ENCODE assay signal across 17 cellular contexts in the genomic region with DNA sequence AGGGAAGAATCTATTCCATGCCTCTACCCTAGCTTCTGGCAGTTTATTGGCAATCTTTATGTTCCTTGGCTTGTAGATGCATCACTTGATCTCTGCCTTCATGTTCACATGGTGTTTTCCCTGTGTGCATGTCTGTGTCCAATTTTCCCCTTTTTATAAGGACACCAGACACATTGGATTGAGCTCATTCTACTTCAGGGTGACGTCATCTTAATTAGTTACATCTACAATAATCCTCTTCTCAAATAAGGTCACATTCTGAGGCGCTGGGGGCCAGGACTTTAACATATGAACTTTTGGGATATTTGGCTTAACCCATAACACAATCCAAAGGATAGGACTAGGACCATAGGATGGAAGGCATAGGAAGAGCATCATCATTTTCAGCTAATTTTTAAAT.
"Had no signal": no experiment of that assay in that cellular context is flagged by ENCODE, and none has a peak within 500 bp of the region (broad histone marks: within the 10 kb centered on the region; RNA-seq: fewer than 3 reads in every experiment).

No MANE protein-coding gene starts in this region.

- H3K4me1 ChIP-seq: gastrocnemius medialis, testis, tibial nerve, upper lobe of right lung, vagina had no signal

- H3K4me3 ChIP-seq: gastrocnemius medialis, heart right ventricle, smooth muscle cell, tibial nerve, vagina had no signal

- H3K27ac Mint-ChIP-seq: naive thymus-derived CD8-positive, alpha-beta T cell; progenitor cell of endocrine pancreas; stimulated activated naive B cell treated with anti-CD40 and anti-IgM and Interleukin-4, amounts not matched to agents 10 μg/mL and 1 μg/mL and 100 μg/mL, for 72 hours; stimulated activated naive CD8-positive, alpha-beta T cell treated with anti-CD3 and anti-CD28 coated beads, Interleukin-15, amount 100 ng/mL, for 72 hours had no signal

- H3K4me1 Mint-ChIP-seq: naive thymus-derived CD8-positive, alpha-beta T cell; stimulated activated naive CD8-positive, alpha-beta T cell treated with anti-CD3 and anti-CD28 coated beads, Interleukin-15, amount 100 ng/mL, for 72 hours had no signal

- H3K4me2 ChIP-seq: smooth muscle cell had no signal

- H3K9me3 ChIP-seq: gastrocnemius medialis, testis, upper lobe of right lung, vagina had no signal

- H3K27me3 ChIP-seq: gastrocnemius medialis, heart right ventricle, testis, tibial nerve, upper lobe of right lung, vagina had no signal

- H3K27ac ChIP-seq: gastrocnemius medialis, heart right ventricle, testis, tibial nerve, upper lobe of right lung, vagina had no signal

- H3K27me3 Mint-ChIP-seq: progenitor cell of endocrine pancreas had no signal

- DNase-seq: effector memory CD4-positive, alpha-beta T cell; gastrocnemius medialis; heart right ventricle; hypothalamus; kidney glomerular epithelial cell; naive thymus-derived CD8-positive, alpha-beta T cell; right cardiac atrium; stimulated activated CD4-positive, alpha-beta T cell treated with anti-CD3 and anti-CD28 coated beads, Interleukin-2, amount 100 ng/mL, for 48 hours; stimulated activated CD8-positive, alpha-beta memory T cell treated with anti-CD3 and anti-CD28 coated beads, Interleukin-4, amount 100 ng/mL, for 48 hours; stimulated activated naive B cell treated with anti-CD40 and anti-IgM and Interleukin-4, amounts not matched to agents 10 μg/mL and 1 μg/mL and 100 μg/mL, for 72 hours; stimulated activated naive CD8-positive, alpha-beta T cell treated with anti-CD3 and anti-CD28 coated beads, Interleukin-15, amount 100 ng/mL, for 72 hours; upper lobe of right lung had no signal

- H3K36me3 ChIP-seq: gastrocnemius medialis, heart right ventricle, tibial nerve, upper lobe of right lung, vagina had no signal

- H3K4me3 Mint-ChIP-seq: naive thymus-derived CD8-positive, alpha-beta T cell; stimulated activated naive CD8-positive, alpha-beta T cell treated with anti-CD3 and anti-CD28 coated beads, Interleukin-15, amount 100 ng/mL, for 72 hours had no signal
